In genomic region chr10:65346466-65346865, GRCh38 we compare ENCODE assay signal across 30 cellular contexts.
"Had no signal": no experiment of that assay in that cellular context is flagged by ENCODE, and none has a peak within 500 bp of the region (broad histone marks: within the 10 kb centered on the region; RNA-seq: fewer than 3 reads in every experiment).

No MANE protein-coding gene starts in this region.

- H3K36me3 Mint-ChIP-seq: activated CD4-positive, alpha-beta memory T cell treated with anti-CD3 and anti-CD28 coated beads for 36 hours; activated naive CD4-positive, alpha-beta T cell treated with anti-CD3 and anti-CD28 coated beads, Interleukin-2, amount 10 ng/mL, durations not matched to agents 7 days and 5 days; activated naive CD8-positive, alpha-beta T cell treated with anti-CD3 and anti-CD28 coated beads, Interleukin-2, amount 10 ng/mL, durations not matched to agents 7 days and 5 days had no signal

- H3K9ac ChIP-seq: SK-N-SH had no signal

- H3K27ac Mint-ChIP-seq: activated B cell treated with CpG ODN at 0.5 μM for 24 hours; activated CD4-positive, alpha-beta memory T cell treated with anti-CD3 and anti-CD28 coated beads for 36 hours; activated naive CD4-positive, alpha-beta T cell treated with anti-CD3 and anti-CD28 coated beads, Interleukin-2, amount 10 ng/mL, durations not matched to agents 7 days and 5 days; activated naive CD8-positive, alpha-beta T cell treated with anti-CD3 and anti-CD28 coated beads, Interleukin-2, amount 10 ng/mL, durations not matched to agents 7 days and 5 days; activated T-helper 1 cell treated with anti-CD3 and anti-CD28 coated beads, Interleukin-12 subunit alpha, Interleukin-12 subunit beta, Interleukin-2, Interleukin-4 antibody, amounts not matched to agents 30 ng/mL and 10 ng/mL and 1 ng/mL, durations not matched to agents 14 hours and 24 hours and 36 hours; T-helper 1 cell treated with Interleukin-12 subunit alpha and Interleukin-12 subunit beta and Interleukin-4 antibody, amounts not matched to agents 30 μg/mL and 1 μg/mL, for 36 hours had no signal

- H3K4me1 Mint-ChIP-seq: activated B cell treated with CpG ODN at 0.5 μM for 24 hours; activated naive CD4-positive, alpha-beta T cell treated with anti-CD3 and anti-CD28 coated beads, Interleukin-2, amount 10 ng/mL, durations not matched to agents 7 days and 5 days; activated naive CD8-positive, alpha-beta T cell treated with anti-CD3 and anti-CD28 coated beads, Interleukin-2, amount 10 ng/mL, durations not matched to agents 7 days and 5 days had no signal

- H3K4me3 Mint-ChIP-seq: activated B cell treated with CpG ODN at 0.5 μM for 24 hours; activated CD4-positive, alpha-beta memory T cell treated with anti-CD3 and anti-CD28 coated beads for 36 hours; activated naive CD4-positive, alpha-beta T cell treated with anti-CD3 and anti-CD28 coated beads, Interleukin-2, amount 10 ng/mL, durations not matched to agents 7 days and 5 days; activated naive CD8-positive, alpha-beta T cell treated with anti-CD3 and anti-CD28 coated beads, Interleukin-2, amount 10 ng/mL, durations not matched to agents 7 days and 5 days; activated T-cell treated with anti-CD3 and anti-CD28 coated beads, Interleukin-2, amount 50 U/mL, for 4 hours; activated T-helper 1 cell treated with anti-CD3 and anti-CD28 coated beads, Interleukin-12 subunit alpha, Interleukin-12 subunit beta, Interleukin-2, Interleukin-4 antibody, amounts not matched to agents 30 ng/mL and 10 ng/mL and 1 ng/mL, durations not matched to agents 14 hours and 24 hours and 36 hours; T-helper 1 cell treated with Interleukin-12 subunit alpha and Interleukin-12 subunit beta and Interleukin-4 antibody, amounts not matched to agents 30 μg/mL and 1 μg/mL, for 36 hours had no signal

- ATAC-seq: activated T-cell treated with anti-CD3 and anti-CD28 coated beads, Interleukin-2, amount 50 U/mL, for 4 hours; K562; Panc1 had no signal

- H3K4me2 ChIP-seq: SK-N-SH had no signal

- H3K9me3 Mint-ChIP-seq: activated naive CD8-positive, alpha-beta T cell treated with anti-CD3 and anti-CD28 coated beads, Interleukin-2, amount 10 ng/mL, durations not matched to agents 7 days and 5 days; activated T-helper 1 cell treated with anti-CD3 and anti-CD28 coated beads, Interleukin-12 subunit alpha, Interleukin-12 subunit beta, Interleukin-2, Interleukin-4 antibody, amounts not matched to agents 30 ng/mL and 10 ng/mL and 1 ng/mL, durations not matched to agents 14 hours and 24 hours and 36 hours had no signal

- DNase-seq: activated B cell treated with CpG ODN at 0.5 μM for 24 hours; activated CD4-positive, alpha-beta memory T cell treated with anti-CD3 and anti-CD28 coated beads for 36 hours; activated CD4-positive, alpha-beta T cell treated with anti-CD3 and anti-CD28 coated beads for 4 hours; activated CD4-positive, alpha-beta T cell treated with anti-CD3 and anti-CD28 coated beads, Interleukin-2, amount 50 U/mL, for 1 hour; activated CD4-positive, CD25-positive, alpha-beta regulatory T cell treated with anti-CD3 and anti-CD28 coated beads, Interleukin-2, amount 50 U/mL, for 72 hours; activated CD8-positive, alpha-beta memory T cell treated with anti-CD3 and anti-CD28 coated beads, Interleukin-2, amount 50 U/mL, for 4 hours; activated naive CD4-positive, alpha-beta T cell treated with anti-CD3 and anti-CD28 coated beads, Interleukin-2, amount 10 ng/mL, durations not matched to agents 7 days and 5 days; activated naive CD8-positive, alpha-beta T cell treated with anti-CD3 and anti-CD28 coated beads, Interleukin-2, amount 10 ng/mL, durations not matched to agents 7 days and 5 days; activated T-cell treated with anti-CD3 and anti-CD28 coated beads for 4 hours; activated T-cell treated with anti-CD3 and anti-CD28 coated beads, Interleukin-2, amount 50 U/mL, for 4 hours; amygdala; IMR-90; NCI-H1105; NCI-H1417 treated with DMSO at 0.1 percent for 48 hours; NCI-H1930; NCI-H2081 treated with DMSO at 0.1 percent for 48 hours; NCI-H446; NCI-H510A treated with DMSO at 0.1 percent for 48 hours; NCI-H526 treated with DMSO at 0.1 percent for 48 hours; NCI-H82; OCI-M1; SHP77; SJCRH30; SK-N-SH had no signal

- H3K27me3 Mint-ChIP-seq: activated B cell treated with CpG ODN at 0.5 μM for 24 hours; activated CD4-positive, alpha-beta memory T cell treated with anti-CD3 and anti-CD28 coated beads for 36 hours; activated naive CD4-positive, alpha-beta T cell treated with anti-CD3 and anti-CD28 coated beads, Interleukin-2, amount 10 ng/mL, durations not matched to agents 7 days and 5 days; activated naive CD8-positive, alpha-beta T cell treated with anti-CD3 and anti-CD28 coated beads, Interleukin-2, amount 10 ng/mL, durations not matched to agents 7 days and 5 days had no signal

- H3K27me3 ChIP-seq: ascending aorta, SJCRH30 had no signal

- H3K27ac ChIP-seq: ascending aorta, SJCRH30, VCaP had no signal

- H3K36me3 ChIP-seq: ascending aorta, SJCRH30 had no signal

- H3K9me3 ChIP-seq: ascending aorta, SJCRH30, SK-N-SH had no signal

- H3K4me1 ChIP-seq: ascending aorta had no signal

- H3K4me3 ChIP-seq: ascending aorta, K562, SJCRH30 had no signal
